21 cellular contexts compared by ENCODE assay signal in the genomic region with DNA sequence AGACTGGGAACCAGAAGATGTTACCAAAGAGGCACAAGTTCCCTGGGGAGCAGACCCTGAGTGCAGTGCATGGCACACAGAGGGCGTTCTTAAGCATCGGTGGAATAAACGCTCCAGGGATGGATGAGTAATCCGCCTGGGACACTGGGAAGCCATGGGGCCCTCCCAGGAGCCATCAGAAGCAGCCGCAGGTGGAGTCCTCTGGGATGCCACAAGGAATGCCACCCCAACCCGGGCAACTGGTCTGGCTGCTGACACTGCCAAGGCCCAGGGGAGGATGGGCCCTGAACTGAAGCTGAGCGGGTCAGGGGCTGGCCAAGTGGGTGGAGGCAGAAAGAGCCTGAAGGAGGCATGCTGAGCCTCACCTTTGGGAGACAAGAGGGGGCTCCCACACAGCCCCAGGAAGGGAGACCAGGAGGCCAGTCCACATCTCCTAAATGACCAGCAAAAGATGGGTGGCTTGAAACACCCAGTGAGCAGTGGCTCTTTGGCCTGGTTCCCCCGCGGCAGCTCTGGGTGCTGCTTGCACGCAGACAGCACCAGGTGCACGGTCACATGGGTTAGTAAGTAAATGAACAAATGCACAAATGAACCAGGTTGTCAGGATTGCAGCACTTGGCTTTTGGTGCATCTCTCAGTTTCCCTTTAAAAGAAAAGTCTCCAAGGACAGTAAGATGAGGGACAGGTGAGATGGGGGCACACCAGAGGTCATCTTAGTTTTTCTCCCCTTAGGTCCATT.
DNase-seq lines count a peak whose midpoint lies in the region; ATAC-seq, FAIRE-seq and TF ChIP-seq lines count a peak whose summit lies in the region.
"Had no signal": no experiment of that assay in that cellular context is flagged by ENCODE, and none has a peak within 500 bp of the region (broad histone marks: within the 10 kb centered on the region; RNA-seq: fewer than 3 reads in every experiment).

No MANE protein-coding gene starts in this region.

- in situ Hi-C loops in HepG2 (cut with HindIII; ENCODE audit: extremely low pct_ligation_motif_present, low pct_unique_long_range_greater_than_20kb) = no loop called here

- CTCF ChIA-PET in RWPE1 (lab: Yijun Ruan, JAX) = interaction anchor here (0.6 kb wide), 1 partner anchor 447 kb away, joined by 3 read pairs; no protein-coding TSS in a partner anchor
- CTCF ChIA-PET in HepG2 (lab: Yijun Ruan, JAX; ENCODE audit: low intra/inter-chr PET ratio, low total read pairs) = no interaction called here

- no peak for TF ChIP-seq POLR2A in HepG2 (IDR thresholded peaks at IDR 0.05; ENCODE audit: insufficient read depth in 1 of 2, low read depth in 2 of 2, low read length in 2 of 2)

- WGBS in HepG2 (ENCODE audit: low lambda C conversion rate) = 3% methylated on average over 6 of the region's 11 CpGs

- TF ChIP-seq EP300 in HepG2 (IDR thresholded peaks at IDR 0.05; ENCODE audit: low read depth in 2 of 2, low read length in 2 of 2) (no peak), HepG2 (CRISPR knock-in tag; IDR thresholded peaks at IDR 0.05; ENCODE audit: borderline replicate concordance) (no peak)

- intact Hi-C loops in HepG2 (cut with micrococcal nuclease; ENCODE audit: unreplicated experiment) (no loop called here), Right ventricle myocardium superior (cut with DNase I) (no loop called here)

- TF ChIP-seq RAD21 in HepG2 (CRISPR knock-in tag; IDR thresholded peaks at IDR 0.05) = no peak

- no peaks in the 10 kb centered on the region for H3K9me3 ChIP-seq in HepG2 (ENCODE audit: low read length)
- H3K9me3 ChIP-seq: ovary, uterus had no signal

- POLR2A ChIA-PET in RWPE1 (lab: Yijun Ruan, JAX; ENCODE audit: low non-redundant PET) (no interaction called here), HepG2 (lab: Yijun Ruan, JAX) (no interaction called here)

- H3K27ac ChIP-seq in RWPE1 (no peak overlapping the region), HepG2 (ENCODE audit: extremely low read length, insufficient read depth, low read length) (no peak overlapping the region)
- H3K27ac ChIP-seq: hepatocyte, ovary, uterus, VCaP had no signal

- ATAC-seq in HepG2 (peak; percentile 32; the same call in 1 of the 3 replicates), Right ventricle myocardium superior (ENCODE audit: poor library complexity) (no peak)
- ATAC-seq: effector memory CD8-positive, alpha-beta T cell; GM23338 had no signal

- H3K79me2 ChIP-seq in HepG2 (ENCODE audit: insufficient read depth, low read length) = no peaks in the 10 kb centered on the region
- H3K79me2 ChIP-seq: hepatocyte had no signal

- no peak overlapping the region for H3K9ac ChIP-seq in HepG2 (ENCODE audit: insufficient read depth, low read depth, low read length)

- H3K36me3 ChIP-seq in HepG2 (replicated peaks in 1 of 2; ENCODE audit: control insufficient read depth in 1 of 2, insufficient read depth in 2 of 2, low read length in 2 of 2) = no peaks in the 10 kb centered on the region
- H3K36me3 ChIP-seq: ovary, uterus had no signal

- H3K4me3 ChIP-seq in HepG2 (replicated peaks in 1 of 3; ENCODE audit: insufficient read depth in 1 of 3, low read depth in 2 of 3, low read length in 3 of 3) = no peak overlapping the region
- H3K4me3 ChIP-seq: GM23338, hepatocyte, ovary, uterus had no signal

- TF ChIP-seq CTCF in RWPE1 (conservative IDR thresholded peaks at IDR 0.05; ENCODE audit: low read depth) = no peak
- TF ChIP-seq CTCF in HepG2 (CRISPR knock-in tag; IDR thresholded peaks at IDR 0.05) = no peak

- no peak for FAIRE-seq in HepG2 (lab: Jason Lieb, UNC)
- FAIRE-seq: keratinocyte had no signal

- no peak overlapping the region for H2AFZ ChIP-seq in HepG2 (ENCODE audit: low read length)
- H2AFZ ChIP-seq: GM23338, hepatocyte had no signal

- peaks cover 22% of the 10 kb centered on the region for H3K4me1 ChIP-seq in HepG2 (ENCODE audit: insufficient read depth, low read length)
- H3K4me1 ChIP-seq: uterus had no signal

- peaks cover 7 to 65% of the 10 kb centered on the region in 2 experiments; a peak in 4 of 5 replicates for H3K27me3 ChIP-seq in HepG2 (ENCODE audit: control insufficient read depth in 1 of 2, insufficient read depth in 2 of 2, low read length in 2 of 2)
- H3K27me3 ChIP-seq: hepatocyte, ovary, uterus had no signal

- no peak overlapping the region for H3K4me2 ChIP-seq in HepG2 (ENCODE audit: low read depth, low read length)
- H3K4me2 ChIP-seq: GM23338, hepatocyte had no signal

- peak; percentile 64 for DNase-seq in DMS53 treated with DMSO at 0.1 percent for 48 hours (lab: John Stamatoyannopoulos, UW; ENCODE audit: unreplicated experiment)
- DNase-seq in M059J (ENCODE audit: low read depth) = peak; percentile 40
- DNase-seq in RWPE1 (ENCODE audit: low spot score) = peak; percentile 48
- DNase-seq in HepG2 (ENCODE audit: low spot score) = no peak
- no peak for DNase-seq in MV-4-11 (lab: John Stamatoyannopoulos, UW)
- DNase-seq in Right ventricle myocardium superior = no peak
- no peak for DNase-seq in NCI-H69 (lab: John Stamatoyannopoulos, UW)
- DNase-seq in AG08396 (ENCODE audit: low spot score) = no peak
- DNase-seq: activated CD4-positive, alpha-beta T cell treated with anti-CD3 and anti-CD28 coated beads, Interleukin-2, amount 50 U/mL, for 48 hours; activated naive CD4-positive, alpha-beta T cell treated with anti-CD3 and anti-CD28 coated beads, Interleukin-2, amount 50 U/mL, for 16 hours; effector memory CD8-positive, alpha-beta T cell; KG1; naive B cell; NCI-H1417; NCI-H226; ovary; uterus had no signal

- no TSS peak for BruUV-seq in HepG2 (replicated peaks; lab: Mats Ljungman, UMichigan)

- no peaks in the 10 kb centered on the region for H4K20me1 ChIP-seq in HepG2 (ENCODE audit: insufficient read depth, low read length)

TF ChIP-seq in HepG2, 621 proteins besides CTCF, POLR2A, EP300 and RAD21:
- TF ChIP-seq, protein P1, sequence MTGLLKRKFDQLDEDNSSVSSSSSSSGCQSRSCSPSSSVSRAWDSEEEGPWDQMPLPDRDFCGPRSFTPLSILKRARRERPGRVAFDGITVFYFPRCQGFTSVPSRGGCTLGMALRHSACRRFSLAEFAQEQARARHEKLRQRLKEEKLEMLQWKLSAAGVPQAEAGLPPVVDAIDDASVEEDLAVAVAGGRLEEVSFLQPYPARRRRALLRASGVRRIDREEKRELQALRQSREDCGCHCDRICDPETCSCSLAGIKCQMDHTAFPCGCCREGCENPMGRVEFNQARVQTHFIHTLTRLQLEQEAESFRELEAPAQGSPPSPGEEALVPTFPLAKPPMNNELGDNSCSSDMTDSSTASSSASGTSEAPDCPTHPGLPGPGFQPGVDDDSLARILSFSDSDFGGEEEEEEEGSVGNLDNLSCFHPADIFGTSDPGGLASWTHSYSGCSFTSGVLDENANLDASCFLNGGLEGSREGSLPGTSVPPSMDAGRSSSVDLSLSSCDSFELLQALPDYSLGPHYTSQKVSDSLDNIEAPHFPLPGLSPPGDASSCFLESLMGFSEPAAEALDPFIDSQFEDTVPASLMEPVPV (CRISPR knock-in tag; IDR thresholded peaks at IDR 0.05) = no peak
- TF ChIP-seq, protein P2, sequence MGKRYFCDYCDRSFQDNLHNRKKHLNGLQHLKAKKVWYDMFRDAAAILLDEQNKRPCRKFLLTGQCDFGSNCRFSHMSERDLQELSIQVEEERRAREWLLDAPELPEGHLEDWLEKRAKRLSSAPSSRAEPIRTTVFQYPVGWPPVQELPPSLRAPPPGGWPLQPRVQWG (CRISPR knock-in tag; IDR thresholded peaks at IDR 0.05; ENCODE audit: borderline replicate concordance, low read depth) = no peak
- TF ChIP-seq STAG1 (CRISPR knock-in tag; IDR thresholded peaks at IDR 0.05) (peak; percentile 21; the same call in 1 of the 2 replicates), ZNF264 (CRISPR knock-in tag; IDR thresholded peaks at IDR 0.05) (no peak), ZBTB7A (CRISPR knock-in tag; IDR thresholded peaks at IDR 0.05) (no peak)

Comparison
In these comparisons a context has a peak if more than half of its experiments do, and no peak if none do; other contexts are left out.
1. DNase-seq: peak in DMS53 treated with DMSO at 0.1 percent for 48 hours (single experiment), M059J (single experiment) and RWPE1 (single experiment); none in HepG2 (single experiment), MV-4-11 (single experiment), Right ventricle myocardium superior (single experiment), NCI-H69 (single experiment) and AG08396 (single experiment).